Comparison of ENCODE assay signal across 1 cellular context in genomic region chr1:51231121-51231520, GRCh38.
TF ChIP-seq lines count a peak whose summit lies in the region.

No MANE protein-coding gene starts in this region.

TF ChIP-seq in K562, 482 proteins besides CTCF, POLR2A, EP300 and RAD21 (continued from another document):
- TF ChIP-seq ZNF407 (IDR thresholded peaks at IDR 0.05; ENCODE audit: low read depth) = no peak
